Comparison of ENCODE assay signal across 8 cellular contexts in the genomic region with DNA sequence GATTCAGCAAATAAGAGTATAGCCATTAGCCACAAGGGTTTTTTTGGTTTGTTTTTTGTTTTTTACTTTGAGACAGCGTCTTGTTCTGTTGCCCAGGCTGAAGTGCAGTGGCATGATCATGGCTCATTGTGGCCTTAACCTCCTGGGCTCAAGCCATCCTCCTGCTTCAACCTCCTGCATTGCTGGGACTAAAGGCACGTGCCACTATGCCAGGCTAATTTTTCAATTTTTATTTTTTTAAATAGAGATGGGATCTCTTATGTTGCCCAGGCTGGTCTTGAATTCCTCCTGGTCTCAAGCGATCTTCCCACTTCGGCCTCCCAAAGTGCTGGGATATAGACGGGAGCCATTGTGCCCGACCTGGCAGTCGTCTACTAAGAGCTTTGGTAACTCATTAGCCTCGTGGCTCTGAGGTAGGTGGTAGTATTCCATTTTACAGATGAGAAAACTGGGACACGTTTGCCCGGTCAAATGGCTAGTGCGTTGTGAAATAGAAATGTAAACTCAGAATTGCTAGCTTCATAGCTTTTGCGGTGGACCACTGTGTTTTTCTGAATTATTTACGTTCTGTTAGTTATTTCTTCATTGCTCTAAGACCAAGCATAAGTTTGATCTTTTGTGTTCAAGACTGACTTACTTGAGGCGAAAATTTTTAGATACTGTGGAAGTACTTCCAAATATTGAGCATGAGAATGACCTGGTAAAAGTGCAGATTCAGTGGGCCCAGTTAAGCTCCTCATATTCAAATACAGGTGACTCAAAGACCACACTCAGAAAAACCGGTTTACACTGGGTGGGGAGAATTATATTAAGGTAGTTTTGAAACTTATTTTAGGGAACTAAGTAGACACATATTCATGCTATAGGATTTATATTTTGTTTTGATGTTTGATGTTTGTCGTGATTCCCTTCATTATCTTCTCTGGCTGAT. TPM values are rescaled to one million over a fixed set of nuclear protein-coding genes. Genes with fewer than 3 reads are reported as not detected.
A peak's percentile ranks its signal among the peaks of the same experiment; 100 is the strongest.
DNase-seq lines count a peak whose midpoint lies in the region; ATAC-seq, FAIRE-seq and TF ChIP-seq lines count a peak whose summit lies in the region.

No MANE protein-coding gene starts in this region.

- peak overlapping the region; percentile 96 for H3K4me3 Mint-ChIP-seq in WTC11
- peak overlapping the region; percentile 100 for H3K4me3 Mint-ChIP-seq in stimulated activated effector memory CD8-positive, alpha-beta T cell treated with anti-CD3 and anti-CD28 coated beads, Interleukin-12 subunit alpha, Interleukin-12 subunit beta, amount 100 ng/mL, for 72 hours

- H3K9me3 ChIP-seq in right cardiac atrium (ENCODE audit: control insufficient read depth, low read length) = no peaks in the 10 kb centered on the region

- H3K27ac Mint-ChIP-seq in WTC11 = peak overlapping the region; percentile 97
- peak overlapping the region; percentile 100 for H3K27ac Mint-ChIP-seq in stimulated activated effector memory CD8-positive, alpha-beta T cell treated with anti-CD3 and anti-CD28 coated beads, Interleukin-12 subunit alpha, Interleukin-12 subunit beta, amount 100 ng/mL, for 72 hours

- H3K27ac ChIP-seq in right cardiac atrium (ENCODE audit: low read length) = no peak overlapping the region

- intact Hi-C loops in right cardiac atrium (cut with DNase I) = loop anchor here in 1 of 4 donors (10.0 kb wide), 1 partner anchor 124 kb away; a partner anchor contains a TSS

- peaks cover 5% of the 10 kb centered on the region for H3K4me1 ChIP-seq in right cardiac atrium (ENCODE audit: control insufficient read depth, insufficient read depth, low read length)

- WGBS in right cardiac atrium = 39% methylated on average over 16 of the region's 16 CpGs

- FAIRE-seq in GM19239 (lab: Jason Lieb, UNC) = no peak

- ATAC-seq in WTC11 (no peak), right cardiac atrium (no peak), HG03342 (IDR thresholded peaks at IDR 0.05; ENCODE audit: unreplicated experiment) (no peak)
- ATAC-seq in stimulated activated effector memory CD8-positive, alpha-beta T cell treated with anti-CD3 and anti-CD28 coated beads, Interleukin-12 subunit alpha, Interleukin-12 subunit beta, amount 100 ng/mL, for 72 hours = no peak

- POLR2A ChIA-PET in WTC11 (lab: Charles Lee) = no interaction called here

- no peaks in the 10 kb centered on the region for H3K27me3 Mint-ChIP-seq in WTC11 (ENCODE audit: low read depth)

- H3K36me3 Mint-ChIP-seq in WTC11 = peaks cover 36% of the 10 kb centered on the region
- peaks cover 83% of the 10 kb centered on the region for H3K36me3 Mint-ChIP-seq in stimulated activated effector memory CD8-positive, alpha-beta T cell treated with anti-CD3 and anti-CD28 coated beads, Interleukin-12 subunit alpha, Interleukin-12 subunit beta, amount 100 ng/mL, for 72 hours

- TF ChIP-seq CTCF in WTC11 (IDR thresholded peaks at IDR 0.05) = no peak

- CTCF ChIA-PET in WTC11 (lab: Charles Lee) = interaction anchor here (0.7 to 2.0 kb wide), 4 partner anchors 71 to 181 kb away, joined by 3 to 4 read pairs (median 4); a partner anchor contains a TSS

- peaks cover 54% of the 10 kb centered on the region for H3K4me1 Mint-ChIP-seq in WTC11
- H3K4me1 Mint-ChIP-seq in stimulated activated effector memory CD8-positive, alpha-beta T cell treated with anti-CD3 and anti-CD28 coated beads, Interleukin-12 subunit alpha, Interleukin-12 subunit beta, amount 100 ng/mL, for 72 hours = peaks cover 59% of the 10 kb centered on the region

- no peaks in the 10 kb centered on the region for H3K9me3 Mint-ChIP-seq in WTC11
- no peaks in the 10 kb centered on the region for H3K9me3 Mint-ChIP-seq in stimulated activated effector memory CD8-positive, alpha-beta T cell treated with anti-CD3 and anti-CD28 coated beads, Interleukin-12 subunit alpha, Interleukin-12 subunit beta, amount 100 ng/mL, for 72 hours

- no peaks in the 10 kb centered on the region for H3K27me3 ChIP-seq in right cardiac atrium (ENCODE audit: control insufficient read depth, insufficient read depth)

- peak; percentile 13 for DNase-seq in NOMO-1 treated with DMSO at 0.1 percent for 48 hours (lab: John Stamatoyannopoulos, UW; ENCODE audit: unreplicated experiment)
- no peak for DNase-seq in NOMO-1 treated with dmso at 0.1 percent for 144 hours (lab: John Stamatoyannopoulos, UW; ENCODE audit: unreplicated experiment)
- no peak for DNase-seq in WTC11 (ENCODE audit: low spot score)
- no peak for DNase-seq in right cardiac atrium
- no peak for DNase-seq in stimulated activated effector memory CD8-positive, alpha-beta T cell treated with anti-CD3 and anti-CD28 coated beads, Interleukin-12 subunit alpha, Interleukin-12 subunit beta, amount 100 ng/mL, for 72 hours (ENCODE audit: low spot score in 2 of 2)
- no peak for DNase-seq in HuH-7 (ENCODE audit: low spot score)
- DNase-seq in GM19239 (ENCODE audit: insufficient read length, low spot score) = no peak

- peak overlapping the region; percentile 75 for H3K4me3 ChIP-seq in right cardiac atrium (ENCODE audit: low read length)

TF ChIP-seq in WTC11, 78 proteins besides CTCF, POLR2A, EP300 and RAD21 (continues in another document):
- TF ChIP-seq ZNF121 (CRISPR knock-in tag; IDR thresholded peaks at IDR 0.05) (no peak), CBFB (CRISPR knock-in tag; IDR thresholded peaks at IDR 0.05; ENCODE audit: low read depth) (no peak), MXD4 (CRISPR knock-in tag; IDR thresholded peaks at IDR 0.05; ENCODE audit: borderline replicate concordance) (no peak), HMGA2 (CRISPR knock-in tag; IDR thresholded peaks at IDR 0.05) (no peak), NR2C2 (CRISPR knock-in tag; IDR thresholded peaks at IDR 0.05) (no peak), CREB1 (CRISPR knock-in tag; IDR thresholded peaks at IDR 0.05) (no peak)
- TF ChIP-seq, protein P1, sequence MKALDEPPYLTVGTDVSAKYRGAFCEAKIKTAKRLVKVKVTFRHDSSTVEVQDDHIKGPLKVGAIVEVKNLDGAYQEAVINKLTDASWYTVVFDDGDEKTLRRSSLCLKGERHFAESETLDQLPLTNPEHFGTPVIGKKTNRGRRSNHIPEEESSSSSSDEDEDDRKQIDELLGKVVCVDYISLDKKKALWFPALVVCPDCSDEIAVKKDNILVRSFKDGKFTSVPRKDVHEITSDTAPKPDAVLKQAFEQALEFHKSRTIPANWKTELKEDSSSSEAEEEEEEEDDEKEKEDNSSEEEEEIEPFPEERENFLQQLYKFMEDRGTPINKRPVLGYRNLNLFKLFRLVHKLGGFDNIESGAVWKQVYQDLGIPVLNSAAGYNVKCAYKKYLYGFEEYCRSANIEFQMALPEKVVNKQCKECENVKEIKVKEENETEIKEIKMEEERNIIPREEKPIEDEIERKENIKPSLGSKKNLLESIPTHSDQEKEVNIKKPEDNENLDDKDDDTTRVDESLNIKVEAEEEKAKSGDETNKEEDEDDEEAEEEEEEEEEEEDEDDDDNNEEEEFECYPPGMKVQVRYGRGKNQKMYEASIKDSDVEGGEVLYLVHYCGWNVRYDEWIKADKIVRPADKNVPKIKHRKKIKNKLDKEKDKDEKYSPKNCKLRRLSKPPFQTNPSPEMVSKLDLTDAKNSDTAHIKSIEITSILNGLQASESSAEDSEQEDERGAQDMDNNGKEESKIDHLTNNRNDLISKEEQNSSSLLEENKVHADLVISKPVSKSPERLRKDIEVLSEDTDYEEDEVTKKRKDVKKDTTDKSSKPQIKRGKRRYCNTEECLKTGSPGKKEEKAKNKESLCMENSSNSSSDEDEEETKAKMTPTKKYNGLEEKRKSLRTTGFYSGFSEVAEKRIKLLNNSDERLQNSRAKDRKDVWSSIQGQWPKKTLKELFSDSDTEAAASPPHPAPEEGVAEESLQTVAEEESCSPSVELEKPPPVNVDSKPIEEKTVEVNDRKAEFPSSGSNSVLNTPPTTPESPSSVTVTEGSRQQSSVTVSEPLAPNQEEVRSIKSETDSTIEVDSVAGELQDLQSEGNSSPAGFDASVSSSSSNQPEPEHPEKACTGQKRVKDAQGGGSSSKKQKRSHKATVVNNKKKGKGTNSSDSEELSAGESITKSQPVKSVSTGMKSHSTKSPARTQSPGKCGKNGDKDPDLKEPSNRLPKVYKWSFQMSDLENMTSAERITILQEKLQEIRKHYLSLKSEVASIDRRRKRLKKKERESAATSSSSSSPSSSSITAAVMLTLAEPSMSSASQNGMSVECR (CRISPR knock-in tag; IDR thresholded peaks at IDR 0.05; ENCODE audit: borderline replicate concordance) = no peak
- TF ChIP-seq, protein P2, sequence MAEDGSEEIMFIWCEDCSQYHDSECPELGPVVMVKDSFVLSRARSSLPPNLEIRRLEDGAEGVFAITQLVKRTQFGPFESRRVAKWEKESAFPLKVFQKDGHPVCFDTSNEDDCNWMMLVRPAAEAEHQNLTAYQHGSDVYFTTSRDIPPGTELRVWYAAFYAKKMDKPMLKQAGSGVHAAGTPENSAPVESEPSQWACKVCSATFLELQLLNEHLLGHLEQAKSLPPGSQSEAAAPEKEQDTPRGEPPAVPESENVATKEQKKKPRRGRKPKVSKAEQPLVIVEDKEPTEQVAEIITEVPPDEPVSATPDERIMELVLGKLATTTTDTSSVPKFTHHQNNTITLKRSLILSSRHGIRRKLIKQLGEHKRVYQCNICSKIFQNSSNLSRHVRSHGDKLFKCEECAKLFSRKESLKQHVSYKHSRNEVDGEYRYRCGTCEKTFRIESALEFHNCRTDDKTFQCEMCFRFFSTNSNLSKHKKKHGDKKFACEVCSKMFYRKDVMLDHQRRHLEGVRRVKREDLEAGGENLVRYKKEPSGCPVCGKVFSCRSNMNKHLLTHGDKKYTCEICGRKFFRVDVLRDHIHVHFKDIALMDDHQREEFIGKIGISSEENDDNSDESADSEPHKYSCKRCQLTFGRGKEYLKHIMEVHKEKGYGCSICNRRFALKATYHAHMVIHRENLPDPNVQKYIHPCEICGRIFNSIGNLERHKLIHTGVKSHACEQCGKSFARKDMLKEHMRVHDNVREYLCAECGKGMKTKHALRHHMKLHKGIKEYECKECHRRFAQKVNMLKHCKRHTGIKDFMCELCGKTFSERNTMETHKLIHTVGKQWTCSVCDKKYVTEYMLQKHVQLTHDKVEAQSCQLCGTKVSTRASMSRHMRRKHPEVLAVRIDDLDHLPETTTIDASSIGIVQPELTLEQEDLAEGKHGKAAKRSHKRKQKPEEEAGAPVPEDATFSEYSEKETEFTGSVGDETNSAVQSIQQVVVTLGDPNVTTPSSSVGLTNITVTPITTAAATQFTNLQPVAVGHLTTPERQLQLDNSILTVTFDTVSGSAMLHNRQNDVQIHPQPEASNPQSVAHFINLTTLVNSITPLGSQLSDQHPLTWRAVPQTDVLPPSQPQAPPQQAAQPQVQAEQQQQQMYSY (CRISPR knock-in tag; IDR thresholded peaks at IDR 0.05) = no peak

RNA-seq across cellular contexts. Expression of a gene that starts 2.1 kb away (rescaled TPM):
- total RNA-seq in WTC11 (2021) = 60.3 to 63.7 TPM (median 62.7 TPM) in 3 replicates
- total RNA-seq in right cardiac atrium = 10 to 100 TPM; 22.1 to 24.4 (median 23.2) TPM
- 16.2 TPM for polyA plus RNA-seq in right cardiac atrium

RNA-seq across cellular contexts. Expression of a gene that starts 44.6 kb away (rescaled TPM):
- 23.4 to 26.0 TPM (median 24.4 TPM) in 3 replicates for total RNA-seq in WTC11 (2021)
- total RNA-seq in right cardiac atrium = 10 to 100 TPM; 28.5 to 32.6 (median 30.1) TPM
- 30.0 TPM for polyA plus RNA-seq in right cardiac atrium
